ENCODE assay signal across 8 cellular contexts in genomic region chr12:104137902-104138746, GRCh38. TPM values are rescaled to one million over a fixed set of nuclear protein-coding genes. Genes with fewer than 3 reads are reported as not detected.
DNase-seq lines count a peak whose midpoint lies in the region; ATAC-seq and TF ChIP-seq lines count a peak whose summit lies in the region.

Gene NFYB, minus strand, starts transcription at chr12:104138210. Its CDS starts 2,757 bp downstream, at chr12:104135453.

- TF ChIP-seq CTCF in glutamatergic neuron (IDR thresholded peaks at IDR 0.05; ENCODE audit: partially characterized antibody, unreplicated experiment) (no peak), osteocyte (IDR thresholded peaks at IDR 0.05) (no peak)

- H3K4me3 ChIP-seq in GM08714 (ENCODE audit: low read length) (peak within 1 kb of the TSS; percentile 93), thymus (ENCODE audit: low read length) (peak within 1 kb of the TSS; percentile 84)

- H3K27me3 Mint-ChIP-seq in activated naive CD8-positive, alpha-beta T cell, result no peaks in the 10 kb centered on the region
- H3K27me3 Mint-ChIP-seq in glutamatergic neuron (ENCODE audit: unreplicated experiment) (peaks cover 2% of the 10 kb centered on the region), osteocyte (ENCODE audit: unreplicated experiment) (no peaks in the 10 kb centered on the region)

- H3K9me3 ChIP-seq in thymus (ENCODE audit: control insufficient read depth), result no peaks in the 10 kb centered on the region

- peaks cover 4% of the 10 kb centered on the region for H3K4me1 ChIP-seq in thymus (ENCODE audit: control insufficient read depth, insufficient read depth, low read length)

- H3K4me3 Mint-ChIP-seq in activated naive CD8-positive, alpha-beta T cell, result peak within 1 kb of the TSS; percentile 94
- H3K4me3 Mint-ChIP-seq in glutamatergic neuron (ENCODE audit: unreplicated experiment) (peak within 1 kb of the TSS; percentile 86), osteocyte (ENCODE audit: unreplicated experiment) (peak within 1 kb of the TSS; percentile 81)

- ATAC-seq in HG02610 (IDR thresholded peaks at IDR 0.05; ENCODE audit: unreplicated experiment), result peak; percentile 93

- H3K27ac Mint-ChIP-seq in activated naive CD8-positive, alpha-beta T cell, result peak within 1 kb of the TSS; percentile 94
- H3K27ac Mint-ChIP-seq in glutamatergic neuron (ENCODE audit: unreplicated experiment) (peak within 1 kb of the TSS; percentile 94), osteocyte (ENCODE audit: unreplicated experiment) (peak within 1 kb of the TSS; percentile 82)

- no peaks in the 10 kb centered on the region for H3K27me3 ChIP-seq in thymus (ENCODE audit: control insufficient read depth, insufficient read depth)

- 3% methylated on average over 108 of the region's 108 CpGs for WGBS in thymus

- H3K36me3 Mint-ChIP-seq in activated naive CD8-positive, alpha-beta T cell, result no peaks in the 10 kb centered on the region
- H3K36me3 Mint-ChIP-seq in glutamatergic neuron (ENCODE audit: unreplicated experiment) (no peaks in the 10 kb centered on the region), osteocyte (ENCODE audit: unreplicated experiment) (no peaks in the 10 kb centered on the region)

- no peaks in the 10 kb centered on the region for H3K9me3 Mint-ChIP-seq in activated naive CD8-positive, alpha-beta T cell (ENCODE audit: low read depth)
- H3K9me3 Mint-ChIP-seq in glutamatergic neuron (ENCODE audit: unreplicated experiment) (peaks cover 1% of the 10 kb centered on the region), osteocyte (ENCODE audit: unreplicated experiment) (no peaks in the 10 kb centered on the region)

- H3K27ac ChIP-seq in thymus (ENCODE audit: low read depth), result peak within 1 kb of the TSS; percentile 93

- peak; percentile 93 for DNase-seq in NCI-H1092 treated with DMSO at 0.1 percent for 48 hours (lab: John Stamatoyannopoulos, UW)
- peak; percentile 67 for DNase-seq in SKM-1 (lab: John Stamatoyannopoulos, UW; ENCODE audit: unreplicated experiment)
- peak; percentile 88 for DNase-seq in glutamatergic neuron
- DNase-seq in osteocyte (ENCODE audit: extremely low spot score, unreplicated experiment), result peak; percentile 97

- H3K4me1 Mint-ChIP-seq in activated naive CD8-positive, alpha-beta T cell (ENCODE audit: low read depth), result peaks cover 22% of the 10 kb centered on the region
- H3K4me1 Mint-ChIP-seq in glutamatergic neuron (ENCODE audit: low read depth, unreplicated experiment) (peaks cover 13% of the 10 kb centered on the region), osteocyte (ENCODE audit: unreplicated experiment) (peaks cover 23% of the 10 kb centered on the region)

- H3K36me3 ChIP-seq in thymus (ENCODE audit: control insufficient read depth, insufficient read depth), result peaks cover 3% of the 10 kb centered on the region

RNA-seq across cellular contexts. Expression of gene NFYB, which starts in this region (rescaled TPM):
- total RNA-seq in glutamatergic neuron (ENCODE audit: unreplicated experiment) (17.1 TPM), osteocyte (25.2 and 28.9 TPM in 2 replicates)
- 37.1 TPM for polyA plus RNA-seq in thymus

Comparison
In these comparisons a context has a peak if more than half of its experiments do, and no peak if none do; other contexts are left out.
1. Peak in every context shown above with its lines: DNase-seq, ATAC-seq, H3K4me3 ChIP-seq and H3K27ac ChIP-seq.